Comparison of ENCODE assay signal across 8 cellular contexts in genomic region chr9:69549310-69550202, GRCh38.
DNase-seq lines count a peak whose midpoint lies in the region; ATAC-seq, FAIRE-seq and TF ChIP-seq lines count a peak whose summit lies in the region.

No MANE protein-coding gene starts in this region.

- peak; percentile 66 for FAIRE-seq in RCC 7860 (lab: Jason Lieb, UNC)

- DNase-seq in activated T-cell treated with anti-CD3 and anti-CD28 coated beads for 24 hours (ENCODE audit: low read depth) = peak; percentile 5
- no peak for DNase-seq in activated T-cell treated with anti-CD3 and anti-CD28 coated beads, Interleukin-2, amount 50 U/mL, for 1 hour
- DNase-seq in RCC 7860 (ENCODE audit: low spot score) = peak; percentile 48
- DNase-seq in coronary artery (ENCODE audit: low spot score) = no peak
- DNase-seq in right lobe of liver = no peak
- no peak for DNase-seq in upper lobe of right lung

- ATAC-seq in HG02884 (IDR thresholded peaks at IDR 0.05; ENCODE audit: unreplicated experiment) = peak; percentile 66
- peak; percentile 81 to 87 (median 84) for ATAC-seq in right lobe of liver
- ATAC-seq in upper lobe of right lung = peak; percentile 84
- ATAC-seq in GM21529 (IDR thresholded peaks at IDR 0.05; ENCODE audit: unreplicated experiment) = no peak

- H3K4me3 ChIP-seq in coronary artery = no peak overlapping the region
- no peak overlapping the region for H3K4me3 ChIP-seq in right lobe of liver
- no peak overlapping the region for H3K4me3 ChIP-seq in upper lobe of right lung

- H3K36me3 ChIP-seq in right lobe of liver (no peaks in the 10 kb centered on the region), upper lobe of right lung (no peaks in the 10 kb centered on the region)

- H3K27ac ChIP-seq in coronary artery (no peak overlapping the region), right lobe of liver (no peak overlapping the region), upper lobe of right lung (no peak overlapping the region)

- no peaks in the 10 kb centered on the region for H3K9me3 ChIP-seq in right lobe of liver
- H3K9me3 ChIP-seq in upper lobe of right lung = no peaks in the 10 kb centered on the region

- H3K4me1 ChIP-seq in right lobe of liver (no peaks in the 10 kb centered on the region), upper lobe of right lung (no peaks in the 10 kb centered on the region)

- 23% methylated on average over 14 of the region's 14 CpGs for WGBS in right lobe of liver (ENCODE audit: insufficient coverage, low coverage, low lambda C conversion rate, missing lambda C conversion rate)

- H3K27me3 ChIP-seq in right lobe of liver (no peaks in the 10 kb centered on the region), upper lobe of right lung (no peaks in the 10 kb centered on the region)

- TF ChIP-seq CTCF in coronary artery (IDR thresholded peaks at IDR 0.05) (peak; percentile 78), right lobe of liver (IDR thresholded peaks at IDR 0.05) (peak; percentile 81 to 90 (median 84)), upper lobe of right lung (IDR thresholded peaks at IDR 0.05) (peak; percentile 85)

- intact Hi-C loops in right lobe of liver (cut with DNase I) = loop anchor here (5.0 kb wide), 1 partner anchor 127 kb away; no protein-coding TSS in a partner anchor
- intact Hi-C loops in upper lobe of right lung (cut with DNase I) = loop anchor here (5.0 kb wide), 1 partner anchor 127 kb away; no protein-coding TSS in a partner anchor

- TF ChIP-seq POLR2A in right lobe of liver (IDR thresholded peaks at IDR 0.05) = no peak

Comparison
In these comparisons a context has a peak if more than half of its experiments do, and no peak if none do; other contexts are left out.
1. DNase-seq: peak in activated T-cell treated with anti-CD3 and anti-CD28 coated beads for 24 hours (single experiment) and RCC 7860 (single experiment); none in activated T-cell treated with anti-CD3 and anti-CD28 coated beads, Interleukin-2, amount 50 U/mL, for 1 hour (single experiment), coronary artery (single experiment), right lobe of liver (0 of 3) and upper lobe of right lung (single experiment).
2. Peak in every context shown above with its lines, with median percentiles within 50 percentile points of each other: CTCF ChIP-seq.